In genomic region chr13:28528848-28529247, GRCh38 we compare ENCODE assay signal across 21 cellular contexts. TPM values are rescaled to one million over a fixed set of nuclear protein-coding genes. Genes with fewer than 3 reads are reported as not detected.
DNase-seq lines count a peak whose midpoint lies in the region; TF ChIP-seq lines count a peak whose summit lies in the region.
"Had no signal": no experiment of that assay in that cellular context is flagged by ENCODE, and none has a peak within 500 bp of the region (broad histone marks: within the 10 kb centered on the region; RNA-seq: fewer than 3 reads in every experiment).

No MANE protein-coding gene starts in this region.

- DNase-seq in DMS53 treated with DMSO at 0.1 percent for 48 hours (lab: John Stamatoyannopoulos, UW; ENCODE audit: unreplicated experiment) (peak; percentile 20), M059J (ENCODE audit: low read depth) (peak; percentile 49), epithelial cell of esophagus (ENCODE audit: low read depth) (no peak), osteocyte (ENCODE audit: extremely low spot score, unreplicated experiment) (no peak), ascending aorta (ENCODE audit: low spot score in 2 of 2) (no peak), NCI-H2196 (lab: John Stamatoyannopoulos, UW; ENCODE audit: unreplicated experiment) (no peak), posterior cingulate gyrus (no peak)
- DNase-seq: activated CD4-positive, CD25-positive, alpha-beta regulatory T cell; activated effector memory CD4-positive, alpha-beta T cell treated with Interleukin-2 at 50 U/mL for 16 hours; aorta; C1 segment of cervical spinal cord; cortex of kidney; DND-41; H9; NCI-H1417 treated with DMSO at 0.1 percent for 48 hours; T-helper 1 cell had no signal

- peaks cover 6% of the 10 kb centered on the region for H3K4me1 Mint-ChIP-seq in osteocyte (ENCODE audit: unreplicated experiment)
- H3K4me1 Mint-ChIP-seq: neural crest cell had no signal

- H3K36me3 ChIP-seq in ascending aorta: no peaks in the 10 kb centered on the region
- H3K36me3 ChIP-seq: Peyer's patch had no signal

- H3K4me3 ChIP-seq in epithelial cell of esophagus (ENCODE audit: low read length) (no peak overlapping the region), ascending aorta (no peak overlapping the region)
- H3K4me3 ChIP-seq: lung, Peyer's patch had no signal

- H3K27me3 ChIP-seq in ascending aorta: peaks cover 12% of the 10 kb centered on the region

- peaks cover 5% of the 10 kb centered on the region in 2 donors for H3K4me1 ChIP-seq in ascending aorta

- no peak overlapping the region for H3K27ac ChIP-seq in ascending aorta
- H3K27ac ChIP-seq: Peyer's patch had no signal

- no peaks in the 10 kb centered on the region for H3K36me3 Mint-ChIP-seq in osteocyte (ENCODE audit: unreplicated experiment)
- H3K36me3 Mint-ChIP-seq: IgD-negative memory B cell; stimulated activated effector memory CD8-positive, alpha-beta T cell treated with anti-CD3 and anti-CD28 coated beads, Interleukin-12 subunit alpha, Interleukin-12 subunit beta, amount 100 ng/mL, for 72 hours had no signal

- TF ChIP-seq CTCF in epithelial cell of esophagus (IDR thresholded peaks at IDR 0.05; ENCODE audit: insufficient read depth, low read depth, low read length, missing control alignments) (peak; percentile 24), osteocyte (IDR thresholded peaks at IDR 0.05) (peak; percentile 29), ascending aorta (IDR thresholded peaks at IDR 0.05) (no peak)

- intact Hi-C loops in ascending aorta (cut with DNase I): no loop called here
- intact Hi-C loops in posterior cingulate gyrus (cut with DNase I): no loop called here

- H3K9me3 Mint-ChIP-seq in osteocyte (ENCODE audit: unreplicated experiment): no peaks in the 10 kb centered on the region
- H3K9me3 Mint-ChIP-seq: neural crest cell; stimulated activated effector memory CD8-positive, alpha-beta T cell treated with anti-CD3 and anti-CD28 coated beads, Interleukin-12 subunit alpha, Interleukin-12 subunit beta, amount 100 ng/mL, for 72 hours had no signal

- no peaks in the 10 kb centered on the region for H3K9me3 ChIP-seq in ascending aorta

- no peak overlapping the region for H3K4me3 Mint-ChIP-seq in osteocyte (ENCODE audit: unreplicated experiment)
- H3K4me3 Mint-ChIP-seq: H9; neural crest cell; stimulated activated effector memory CD8-positive, alpha-beta T cell treated with anti-CD3 and anti-CD28 coated beads, Interleukin-12 subunit alpha, Interleukin-12 subunit beta, amount 100 ng/mL, for 72 hours had no signal

- H3K27me3 Mint-ChIP-seq in osteocyte (ENCODE audit: unreplicated experiment): peaks cover 2% of the 10 kb centered on the region

- H3K27ac Mint-ChIP-seq in osteocyte (ENCODE audit: unreplicated experiment): no peak overlapping the region
- H3K27ac Mint-ChIP-seq: H9; stimulated activated effector memory CD8-positive, alpha-beta T cell treated with anti-CD3 and anti-CD28 coated beads, Interleukin-12 subunit alpha, Interleukin-12 subunit beta, amount 100 ng/mL, for 72 hours had no signal

RNA-seq across cellular contexts. Expression of gene FLT1, which starts 33.9 kb away (rescaled TPM):
- total RNA-seq in M059J (2014; rRNA removed; shearing (Covaris generic)): 1.4 and 3.5 TPM in 2 replicates
- total RNA-seq in osteocyte: 3.4 and 3.8 TPM in 2 replicates
- 46.0 TPM for total RNA-seq in ascending aorta
- total RNA-seq: neural crest cell had no signal

Comparison
In these comparisons a context has a peak if more than half of its experiments do, and no peak if none do; other contexts are left out.
1. DNase-seq: peak in DMS53 treated with DMSO at 0.1 percent for 48 hours (single experiment) and M059J (single experiment); none in epithelial cell of esophagus (single experiment), osteocyte (single experiment), ascending aorta (0 of 2), NCI-H2196 (single experiment) and posterior cingulate gyrus (0 of 10).
2. CTCF ChIP-seq: peak in epithelial cell of esophagus (single experiment) and osteocyte (single experiment); none in ascending aorta (0 of 3).